24 cellular contexts compared by ENCODE assay signal in genomic region chr17:76938009-76938408, GRCh38.
"Had no signal": no experiment of that assay in that cellular context is flagged by ENCODE, and none has a peak within 500 bp of the region (broad histone marks: within the 10 kb centered on the region; RNA-seq: fewer than 3 reads in every experiment).

No MANE protein-coding gene starts in this region.

- H3K36me3 ChIP-seq: ovary, right lobe of liver, sigmoid colon, stomach, thoracic aorta, thyroid gland, tibial nerve, upper lobe of left lung, uterus had no signal

- DNase-seq: naive thymus-derived CD4-positive, alpha-beta T cell; natural killer cell; occipital lobe; ovary; posterior cingulate gyrus; right lobe of liver; sigmoid colon; small intestine; stimulated activated CD4-positive, alpha-beta T cell treated with anti-CD3 and anti-CD28 coated beads, Interleukin-15, amount 100 ng/mL, for 24 hours; stimulated activated CD4-positive, alpha-beta T cell treated with anti-CD3 and anti-CD28 coated beads, Interleukin-2, amount 100 ng/mL, for 24 hours; stimulated activated CD4-positive, alpha-beta T cell treated with anti-CD3 and anti-CD28 coated beads, Interleukin-2, amount 100 ng/mL, for 48 hours; stimulated activated CD4-positive, alpha-beta T cell treated with anti-CD3 and anti-CD28 coated beads, Interleukin-4, amount 100 ng/mL, for 24 hours; stimulated activated naive B cell treated with anti-CD40 and anti-IgM and Interleukin-4, amounts not matched to agents 10 μg/mL and 1 μg/mL and 100 μg/mL, for 72 hours; stimulated activated naive CD4-positive, alpha-beta T cell treated with Interleukin-2 at 50 U/mL for 16 hours; stomach; thyroid gland; trophoblast cell; uterus had no signal

- H3K79me2 ChIP-seq: parathyroid adenoma had no signal

- H3K27ac ChIP-seq: ovary, parathyroid adenoma, right lobe of liver, sigmoid colon, stomach, thoracic aorta, thyroid gland, tibial nerve, upper lobe of left lung, uterus had no signal

- H3K27me3 ChIP-seq: ovary, right lobe of liver, thyroid gland, tibial nerve, upper lobe of left lung, uterus had no signal

- H2AFZ ChIP-seq: parathyroid adenoma had no signal

- H3K9me3 ChIP-seq: ovary, right lobe of liver, sigmoid colon, stomach, thoracic aorta, thyroid gland, tibial nerve, upper lobe of left lung, uterus had no signal

- H3K9ac ChIP-seq: parathyroid adenoma had no signal

- ATAC-seq: naive thymus-derived CD4-positive, alpha-beta T cell; right cardiac atrium; right lobe of liver; stimulated activated effector memory CD8-positive, alpha-beta T cell treated with anti-CD3 and anti-CD28 coated beads, Interleukin-12 subunit alpha, Interleukin-12 subunit beta, amount 100 ng/mL, for 72 hours; stimulated activated naive B cell treated with anti-CD40 and anti-IgM and Interleukin-4, amounts not matched to agents 10 μg/mL and 1 μg/mL and 100 μg/mL, for 72 hours had no signal

- H3K4me3 ChIP-seq: ovary, right lobe of liver, sigmoid colon, stomach, thoracic aorta, thyroid gland, tibial nerve, upper lobe of left lung, uterus had no signal

- H3K4me1 ChIP-seq: parathyroid adenoma, right lobe of liver, sigmoid colon, stomach, thyroid gland, tibial nerve, upper lobe of left lung, uterus had no signal
